ENCODE assay signal across 20 cellular contexts in genomic region chr12:110728628-110729027, GRCh38. TPM values are rescaled to one million over a fixed set of nuclear protein-coding genes. Genes with fewer than 3 reads are reported as not detected.
DNase-seq lines count a peak whose midpoint lies in the region; ATAC-seq and TF ChIP-seq lines count a peak whose summit lies in the region.
"Had no signal": no experiment of that assay in that cellular context is flagged by ENCODE, and none has a peak within 500 bp of the region (broad histone marks: within the 10 kb centered on the region; RNA-seq: fewer than 3 reads in every experiment).

No MANE protein-coding gene starts in this region.

- no peak overlapping the region for H3K4me2 ChIP-seq in GM23338
- H3K4me2 ChIP-seq: neural progenitor cell had no signal

- H3K9me3 Mint-ChIP-seq in CD4-positive, alpha-beta T cell: no peaks in the 10 kb centered on the region
- H3K9me3 Mint-ChIP-seq in GM23338: no peaks in the 10 kb centered on the region
- no peaks in the 10 kb centered on the region for H3K9me3 Mint-ChIP-seq in activated T-helper 2 cell treated with anti-CD3 and anti-CD28 coated beads, Interferon-gamma antibody, Interleukin-2, Interleukin-4, amounts not matched to agents 10 μg/mL and 5 μg/mL and 100 μg/mL, durations not matched to agents 14 hours and 24 hours and 36 hours
- H3K9me3 Mint-ChIP-seq in naive thymus-derived CD4-positive, alpha-beta T cell: no peaks in the 10 kb centered on the region
- H3K9me3 Mint-ChIP-seq: brain, H9, neural progenitor cell had no signal

- H3K4me3 Mint-ChIP-seq in CD4-positive, alpha-beta T cell: no peak overlapping the region
- H3K4me3 Mint-ChIP-seq in GM23338: no peak overlapping the region
- H3K4me3 Mint-ChIP-seq in activated T-helper 2 cell treated with anti-CD3 and anti-CD28 coated beads, Interferon-gamma antibody, Interleukin-2, Interleukin-4, amounts not matched to agents 10 μg/mL and 5 μg/mL and 100 μg/mL, durations not matched to agents 14 hours and 24 hours and 36 hours (ENCODE audit: low read depth): no peak overlapping the region
- no peak overlapping the region for H3K4me3 Mint-ChIP-seq in naive thymus-derived CD4-positive, alpha-beta T cell
- H3K4me3 Mint-ChIP-seq: brain, H9, neural progenitor cell had no signal

- H3K4me1 ChIP-seq in GM23338 (ENCODE audit: insufficient read depth): peaks cover 20% of the 10 kb centered on the region
- peaks cover 16 to 19% of the 10 kb centered on the region in 2 donors for H3K4me1 ChIP-seq in naive thymus-derived CD4-positive, alpha-beta T cell (ENCODE audit: control insufficient read depth in 2 of 2, insufficient read depth in 2 of 2, low read length in 2 of 2)

- no peak for TF ChIP-seq CTCF in CD4-positive, alpha-beta T cell (IDR thresholded peaks at IDR 0.05)
- TF ChIP-seq CTCF in GM23338 (conservative IDR thresholded peaks at IDR 0.05; ENCODE audit: low read depth in 2 of 2): no peak

- peaks cover 100% of the 10 kb centered on the region for H3K79me2 ChIP-seq in GM23338 (replicated peaks; ENCODE audit: insufficient read depth)

- POLR2A ChIA-PET in CD4-positive, alpha-beta T cell (lab: Charles Lee): no interaction called here
- POLR2A ChIA-PET in naive thymus-derived CD4-positive, alpha-beta T cell (lab: Charles Lee): no interaction called here

- DNase-seq in CD4-positive, alpha-beta T cell: no peak
- no peak for DNase-seq in GM23338 (ENCODE audit: low spot score)
- no peak for DNase-seq in activated T-helper 2 cell treated with anti-CD3 and anti-CD28 coated beads, Interferon-gamma antibody, Interleukin-2, Interleukin-4, amounts not matched to agents 10 μg/mL and 5 μg/mL and 100 μg/mL, durations not matched to agents 14 hours and 24 hours and 36 hours (ENCODE audit: low spot score)
- DNase-seq in naive thymus-derived CD4-positive, alpha-beta T cell: no peak
- DNase-seq in T-helper 9 cell: no peak
- DNase-seq in GM03348 (ENCODE audit: low spot score): no peak
- DNase-seq: AML-193; H9; Karpas-422; left colon; NCI-H1105; NCI-H2081 treated with DMSO at 0.1 percent for 48 hours; NCI-H524; stimulated activated CD4-positive, alpha-beta T cell treated with anti-CD3 and anti-CD28 coated beads, Interleukin-1b, Interleukin-23, amount 100 ng/mL, for 48 hours; upper lobe of left lung had no signal

- CTCF ChIA-PET in CD4-positive, alpha-beta T cell (lab: Charles Lee): no interaction called here
- CTCF ChIA-PET in naive thymus-derived CD4-positive, alpha-beta T cell (lab: Charles Lee): no interaction called here

- H2AFZ ChIP-seq in GM23338: no peak overlapping the region
- H2AFZ ChIP-seq: neural progenitor cell had no signal

- no peak overlapping the region for H3K4me3 ChIP-seq in GM23338
- H3K4me3 ChIP-seq in naive thymus-derived CD4-positive, alpha-beta T cell (ENCODE audit: low read length): no peak overlapping the region
- H3K4me3 ChIP-seq: coronary artery, neural progenitor cell, upper lobe of left lung had no signal

- no peaks in the 10 kb centered on the region for H3K9me3 ChIP-seq in CD4-positive, alpha-beta T cell (ENCODE audit: control insufficient read depth, low read length)
- no peaks in the 10 kb centered on the region for H3K9me3 ChIP-seq in naive thymus-derived CD4-positive, alpha-beta T cell (ENCODE audit: control insufficient read depth in 2 of 3, low read length in 3 of 3)
- H3K9me3 ChIP-seq: upper lobe of left lung had no signal

- no peaks in the 10 kb centered on the region for H3K9me2 ChIP-seq in GM23338 (ENCODE audit: insufficient read depth)

- 0 out of 2 replicates have a peak, but pooled peaks cover 5% of the 10 kb centered on the region for H3F3A ChIP-seq in GM23338 (replicated peaks; ENCODE audit: low read depth)

- H3K36me3 ChIP-seq in GM23338 (ENCODE audit: insufficient read depth): peaks cover 60% of the 10 kb centered on the region
- peaks cover 7 to 73% (median 28%) of the 10 kb centered on the region in 3 experiments for H3K36me3 ChIP-seq in naive thymus-derived CD4-positive, alpha-beta T cell (ENCODE audit: control insufficient read depth in 2 of 3, insufficient read depth in 3 of 3, low read length in 3 of 3)

- peaks cover 60% of the 10 kb centered on the region for H3K4me1 Mint-ChIP-seq in CD4-positive, alpha-beta T cell (ENCODE audit: low read depth)
- H3K4me1 Mint-ChIP-seq in GM23338: peaks cover 36% of the 10 kb centered on the region
- H3K4me1 Mint-ChIP-seq in activated T-helper 2 cell treated with anti-CD3 and anti-CD28 coated beads, Interferon-gamma antibody, Interleukin-2, Interleukin-4, amounts not matched to agents 10 μg/mL and 5 μg/mL and 100 μg/mL, durations not matched to agents 14 hours and 24 hours and 36 hours (ENCODE audit: low read depth): peaks cover 47% of the 10 kb centered on the region
- peaks cover 33 to 65% (median 62%) of the 10 kb centered on the region in 7 donors for H3K4me1 Mint-ChIP-seq in naive thymus-derived CD4-positive, alpha-beta T cell

- ATAC-seq in CD4-positive, alpha-beta T cell (ENCODE audit: poor library complexity): no peak
- ATAC-seq in GM23338: no peak
- no peak for ATAC-seq in naive thymus-derived CD4-positive, alpha-beta T cell
- ATAC-seq in GM19351 (IDR thresholded peaks at IDR 0.05; ENCODE audit: unreplicated experiment): no peak
- ATAC-seq: left colon had no signal

- H3K36me3 Mint-ChIP-seq in CD4-positive, alpha-beta T cell (ENCODE audit: low read depth): peaks cover 97% of the 10 kb centered on the region
- peaks cover 83% of the 10 kb centered on the region for H3K36me3 Mint-ChIP-seq in GM23338 (ENCODE audit: low read depth)
- H3K36me3 Mint-ChIP-seq in activated T-helper 2 cell treated with anti-CD3 and anti-CD28 coated beads, Interferon-gamma antibody, Interleukin-2, Interleukin-4, amounts not matched to agents 10 μg/mL and 5 μg/mL and 100 μg/mL, durations not matched to agents 14 hours and 24 hours and 36 hours (ENCODE audit: low read depth): peaks cover 84% of the 10 kb centered on the region
- peaks cover 10 to 45% (median 43%) of the 10 kb centered on the region in 5 donors for H3K36me3 Mint-ChIP-seq in naive thymus-derived CD4-positive, alpha-beta T cell

- no peaks in the 10 kb centered on the region for H3K27me3 Mint-ChIP-seq in CD4-positive, alpha-beta T cell
- H3K27me3 Mint-ChIP-seq in GM23338 (ENCODE audit: insufficient read depth, low read depth, poor library complexity): peaks cover 3% of the 10 kb centered on the region
- H3K27me3 Mint-ChIP-seq in activated T-helper 2 cell treated with anti-CD3 and anti-CD28 coated beads, Interferon-gamma antibody, Interleukin-2, Interleukin-4, amounts not matched to agents 10 μg/mL and 5 μg/mL and 100 μg/mL, durations not matched to agents 14 hours and 24 hours and 36 hours (ENCODE audit: low read depth): no peaks in the 10 kb centered on the region
- H3K27me3 Mint-ChIP-seq in naive thymus-derived CD4-positive, alpha-beta T cell: no peaks in the 10 kb centered on the region
- H3K27me3 Mint-ChIP-seq: brain, progenitor cell of endocrine pancreas had no signal

- H3K27ac ChIP-seq in CD4-positive, alpha-beta T cell (ENCODE audit: low read depth, low read length): no peak overlapping the region
- 0 out of 2 replicates have a peak overlapping the region, but pooled peaks have one; percentile 7 for H3K27ac ChIP-seq in GM23338 (ENCODE audit: low read depth)
- H3K27ac ChIP-seq in naive thymus-derived CD4-positive, alpha-beta T cell (ENCODE audit: low read depth, low read length): no peak overlapping the region
- H3K27ac ChIP-seq: coronary artery, neural progenitor cell, upper lobe of left lung had no signal

- H3K27ac Mint-ChIP-seq in CD4-positive, alpha-beta T cell: peak overlapping the region; percentile 77
- H3K27ac Mint-ChIP-seq in GM23338: no peak overlapping the region
- peak overlapping the region; percentile 17 for H3K27ac Mint-ChIP-seq in activated T-helper 2 cell treated with anti-CD3 and anti-CD28 coated beads, Interferon-gamma antibody, Interleukin-2, Interleukin-4, amounts not matched to agents 10 μg/mL and 5 μg/mL and 100 μg/mL, durations not matched to agents 14 hours and 24 hours and 36 hours
- H3K27ac Mint-ChIP-seq in naive thymus-derived CD4-positive, alpha-beta T cell: peak overlapping the region in 8 of 9 donors; percentile 5 to 65 (median 30)
- H3K27ac Mint-ChIP-seq: brain, neural progenitor cell, progenitor cell of endocrine pancreas had no signal

- intact Hi-C loops in CD4-positive, alpha-beta T cell (cut with DNase I, micrococcal nuclease): no loop called here
- intact Hi-C loops in activated T-helper 2 cell treated with anti-CD3 and anti-CD28 coated beads, Interferon-gamma antibody, Interleukin-2, Interleukin-4, amounts not matched to agents 10 μg/mL and 5 μg/mL and 100 μg/mL, durations not matched to agents 14 hours and 24 hours and 36 hours (cut with micrococcal nuclease): no loop called here
- intact Hi-C loops in naive thymus-derived CD4-positive, alpha-beta T cell (cut with micrococcal nuclease): no loop called here

- H4K20me1 ChIP-seq in GM23338 (replicated peaks; ENCODE audit: insufficient read depth): peaks cover 88% of the 10 kb centered on the region

- no peaks in the 10 kb centered on the region for H3K27me3 ChIP-seq in CD4-positive, alpha-beta T cell (ENCODE audit: control insufficient read depth, insufficient read depth, low read length)
- H3K27me3 ChIP-seq in GM23338 (ENCODE audit: insufficient read depth): no peaks in the 10 kb centered on the region
- H3K27me3 ChIP-seq in naive thymus-derived CD4-positive, alpha-beta T cell (ENCODE audit: control insufficient read depth in 2 of 2, insufficient read depth in 2 of 2, low read length in 2 of 2): no peaks in the 10 kb centered on the region
- H3K27me3 ChIP-seq: neural progenitor cell, upper lobe of left lung had no signal

RNA-seq across cellular contexts. Expression of gene PPP1CC, which starts 14.1 kb away (rescaled TPM):
- total RNA-seq in CD4-positive, alpha-beta T cell: 100 to 1,000 TPM; 146 to 150 TPM
- total RNA-seq in GM23338 (2014; rRNA removed; shearing (Covaris generic)): 501 and 577 TPM in 2 replicates
- 272 and 276 TPM in 2 replicates for polyA plus RNA-seq in GM23338 (2016; fragmentation: Nextera tagmentation; extraction: Ambion mirVana)
- 241 and 244 TPM in 2 replicates for total RNA-seq in activated T-helper 2 cell treated with anti-CD3 and anti-CD28 coated beads, Interferon-gamma antibody, Interleukin-2, Interleukin-4, amounts not matched to agents 10 μg/mL and 5 μg/mL and 100 μg/mL, durations not matched to agents 14 hours and 24 hours and 36 hours
- 100 to 1,000 TPM; 108 to 218 (median 145) TPM for total RNA-seq in naive thymus-derived CD4-positive, alpha-beta T cell
- 100 to 1,000 TPM; 126 to 138 TPM for polyA plus RNA-seq in naive thymus-derived CD4-positive, alpha-beta T cell

RNA-seq across cellular contexts. Expression of gene HVCN1, which starts 39.7 kb away (rescaled TPM):
- total RNA-seq in CD4-positive, alpha-beta T cell: 1 to 10 TPM; 3.9 to 4.1 TPM
- total RNA-seq in GM23338 (2014; rRNA removed; shearing (Covaris generic)): 10.7 and 11.8 TPM in 2 replicates
- polyA plus RNA-seq in GM23338 (2016; fragmentation: Nextera tagmentation; extraction: Ambion mirVana): 10.1 and 10.4 TPM in 2 replicates
- total RNA-seq in activated T-helper 2 cell treated with anti-CD3 and anti-CD28 coated beads, Interferon-gamma antibody, Interleukin-2, Interleukin-4, amounts not matched to agents 10 μg/mL and 5 μg/mL and 100 μg/mL, durations not matched to agents 14 hours and 24 hours and 36 hours: 9.7 TPM in 2 replicates
- total RNA-seq in naive thymus-derived CD4-positive, alpha-beta T cell: 10 to 100 TPM in 4 of 5 experiments, 1 to 10 TPM in 1; 6.4 to 24.8 (median 11.7) TPM
- 10 to 100 TPM; 15.2 to 25.3 TPM for polyA plus RNA-seq in naive thymus-derived CD4-positive, alpha-beta T cell
